ENCODE assay signal across 2 cellular contexts in the genomic region with DNA sequence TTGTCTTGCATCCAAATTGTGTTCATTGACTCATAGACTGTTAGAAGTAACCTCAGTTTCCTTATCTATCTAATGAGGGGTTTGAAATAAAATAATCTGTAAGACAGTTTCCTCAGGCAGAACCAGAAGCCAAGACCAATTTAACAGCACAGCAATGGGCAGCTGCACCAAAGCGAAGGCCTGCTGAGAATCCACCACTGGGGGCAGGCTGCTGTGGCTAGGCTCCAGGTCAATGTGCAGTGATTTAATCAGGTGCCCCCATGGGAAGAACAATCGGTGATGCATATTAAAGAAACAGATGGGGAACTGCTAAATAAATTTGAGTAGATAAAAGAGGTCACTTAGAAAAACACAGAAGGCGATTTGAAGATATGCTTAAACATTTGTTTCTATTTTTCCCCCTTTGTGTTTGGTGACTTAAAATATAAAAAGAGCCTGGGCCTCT.
TF ChIP-seq lines count a peak whose summit lies in the region.

No MANE protein-coding gene starts in this region.

TF ChIP-seq in IMR-90, 13 proteins besides CTCF, POLR2A, EP300 and RAD21:
- TF ChIP-seq MAFK (IDR thresholded peaks at IDR 0.05; ENCODE audit: low read depth, low read length) (no peak), MXI1 (IDR thresholded peaks at IDR 0.05; ENCODE audit: borderline replicate concordance, low read depth, low read length) (no peak), CHD1 (IDR thresholded peaks at IDR 0.05; ENCODE audit: low read depth, low read length) (no peak), CEBPB (IDR thresholded peaks at IDR 0.05; ENCODE audit: low read depth, low read length) (no peak), BHLHE40 (IDR thresholded peaks at IDR 0.05; ENCODE audit: low read depth, low read length) (no peak), NFE2L2 (IDR thresholded peaks at IDR 0.05; ENCODE audit: low read depth, low read length) (no peak), RFX5 (IDR thresholded peaks at IDR 0.05; ENCODE audit: low read depth, low read length) (no peak), ELK1 (IDR thresholded peaks at IDR 0.05; ENCODE audit: borderline replicate concordance, low read depth, low read length) (no peak)
- TF ChIP-seq, protein P1, sequence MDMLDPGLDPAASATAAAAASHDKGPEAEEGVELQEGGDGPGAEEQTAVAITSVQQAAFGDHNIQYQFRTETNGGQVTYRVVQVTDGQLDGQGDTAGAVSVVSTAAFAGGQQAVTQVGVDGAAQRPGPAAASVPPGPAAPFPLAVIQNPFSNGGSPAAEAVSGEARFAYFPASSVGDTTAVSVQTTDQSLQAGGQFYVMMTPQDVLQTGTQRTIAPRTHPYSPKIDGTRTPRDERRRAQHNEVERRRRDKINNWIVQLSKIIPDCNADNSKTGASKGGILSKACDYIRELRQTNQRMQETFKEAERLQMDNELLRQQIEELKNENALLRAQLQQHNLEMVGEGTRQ (IDR thresholded peaks at IDR 0.05; ENCODE audit: low read depth, low read length) = no peak
TF ChIP-seq in IMR-90: peak in this region for 0.

TF ChIP-seq in GM12878, 131 proteins besides CTCF, POLR2A, EP300 and RAD21:
- TF ChIP-seq, protein P2, sequence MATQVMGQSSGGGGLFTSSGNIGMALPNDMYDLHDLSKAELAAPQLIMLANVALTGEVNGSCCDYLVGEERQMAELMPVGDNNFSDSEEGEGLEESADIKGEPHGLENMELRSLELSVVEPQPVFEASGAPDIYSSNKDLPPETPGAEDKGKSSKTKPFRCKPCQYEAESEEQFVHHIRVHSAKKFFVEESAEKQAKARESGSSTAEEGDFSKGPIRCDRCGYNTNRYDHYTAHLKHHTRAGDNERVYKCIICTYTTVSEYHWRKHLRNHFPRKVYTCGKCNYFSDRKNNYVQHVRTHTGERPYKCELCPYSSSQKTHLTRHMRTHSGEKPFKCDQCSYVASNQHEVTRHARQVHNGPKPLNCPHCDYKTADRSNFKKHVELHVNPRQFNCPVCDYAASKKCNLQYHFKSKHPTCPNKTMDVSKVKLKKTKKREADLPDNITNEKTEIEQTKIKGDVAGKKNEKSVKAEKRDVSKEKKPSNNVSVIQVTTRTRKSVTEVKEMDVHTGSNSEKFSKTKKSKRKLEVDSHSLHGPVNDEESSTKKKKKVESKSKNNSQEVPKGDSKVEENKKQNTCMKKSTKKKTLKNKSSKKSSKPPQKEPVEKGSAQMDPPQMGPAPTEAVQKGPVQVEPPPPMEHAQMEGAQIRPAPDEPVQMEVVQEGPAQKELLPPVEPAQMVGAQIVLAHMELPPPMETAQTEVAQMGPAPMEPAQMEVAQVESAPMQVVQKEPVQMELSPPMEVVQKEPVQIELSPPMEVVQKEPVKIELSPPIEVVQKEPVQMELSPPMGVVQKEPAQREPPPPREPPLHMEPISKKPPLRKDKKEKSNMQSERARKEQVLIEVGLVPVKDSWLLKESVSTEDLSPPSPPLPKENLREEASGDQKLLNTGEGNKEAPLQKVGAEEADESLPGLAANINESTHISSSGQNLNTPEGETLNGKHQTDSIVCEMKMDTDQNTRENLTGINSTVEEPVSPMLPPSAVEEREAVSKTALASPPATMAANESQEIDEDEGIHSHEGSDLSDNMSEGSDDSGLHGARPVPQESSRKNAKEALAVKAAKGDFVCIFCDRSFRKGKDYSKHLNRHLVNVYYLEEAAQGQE (IDR thresholded peaks at IDR 0.05; ENCODE audit: low read depth, low read length) = no peak
- TF ChIP-seq CBX5 (IDR thresholded peaks at IDR 0.05; ENCODE audit: low read depth) (no peak), SKIL (IDR thresholded peaks at IDR 0.05; ENCODE audit: low read depth, poor library complexity, severe bottlenecking) (no peak), BACH1 (IDR thresholded peaks at IDR 0.05; ENCODE audit: borderline replicate concordance) (no peak), SRF (IDR thresholded peaks at IDR 0.05; ENCODE audit: low read depth in 2 of 2, low read length in 2 of 2) (no peak), YBX1 (IDR thresholded peaks at IDR 0.05) (no peak), IKZF1 (conservative IDR thresholded peaks at IDR 0.05) (no peak), RFX5 (IDR thresholded peaks at IDR 0.05; ENCODE audit: low read depth, low read length) (no peak), RELA (IDR thresholded peaks at IDR 0.05; ENCODE audit: borderline replicate concordance, partially characterized antibody) (no peak), MEF2A (IDR thresholded peaks at IDR 0.05; ENCODE audit: insufficient read depth, low read depth, low read length) (no peak), FOXM1 (IDR thresholded peaks at IDR 0.05; ENCODE audit: low read depth, low read length) (no peak), GABPA (IDR thresholded peaks at IDR 0.05; ENCODE audit: low read depth) (no peak), CHD1 (IDR thresholded peaks at IDR 0.05; ENCODE audit: low read depth, low read length) (no peak)
TF ChIP-seq in GM12878: peak in this region for 0.
